In genomic region chr10:77387247-77387646, GRCh38 we compare ENCODE assay signal across 20 cellular contexts.
DNase-seq lines count a peak whose midpoint lies in the region; ATAC-seq, FAIRE-seq and TF ChIP-seq lines count a peak whose summit lies in the region.
"Had no signal": no experiment of that assay in that cellular context is flagged by ENCODE, and none has a peak within 500 bp of the region (broad histone marks: within the 10 kb centered on the region; RNA-seq: fewer than 3 reads in every experiment).

No MANE protein-coding gene starts in this region.

- no peaks in the 10 kb centered on the region for H3K36me3 ChIP-seq in astrocyte (ENCODE audit: insufficient read depth, low read length)
- no peaks in the 10 kb centered on the region for H3K36me3 ChIP-seq in hepatocyte (replicated peaks; ENCODE audit: insufficient read depth, low read depth)
- H3K36me3 ChIP-seq in heart right ventricle, result no peaks in the 10 kb centered on the region

- peak overlapping the region; percentile 45 for H3K4me3 Mint-ChIP-seq in astrocyte (ENCODE audit: unreplicated experiment)
- no peak overlapping the region for H3K4me3 Mint-ChIP-seq in stimulated activated effector memory CD8-positive, alpha-beta T cell treated with anti-CD3 and anti-CD28 coated beads, Interleukin-12 subunit alpha, Interleukin-12 subunit beta, amount 100 ng/mL, for 72 hours

- H3K9me3 ChIP-seq in astrocyte (ENCODE audit: insufficient read depth, low read depth, low read length) (no peaks in the 10 kb centered on the region), hepatocyte (ENCODE audit: low read depth) (no peaks in the 10 kb centered on the region), heart right ventricle (no peaks in the 10 kb centered on the region)
- H3K9me3 ChIP-seq: testis had no signal

- H3K4me1 ChIP-seq in astrocyte (ENCODE audit: insufficient read depth, low read length) (peaks cover 42% of the 10 kb centered on the region), hepatocyte (ENCODE audit: insufficient read depth) (peaks cover 29% of the 10 kb centered on the region), heart right ventricle (peaks cover 0 to 22% (median 12%) of the 10 kb centered on the region in 9 donors)

- peak overlapping the region; percentile 56 for H3K9ac ChIP-seq in astrocyte (ENCODE audit: low read length)

- H3K27ac Mint-ChIP-seq in astrocyte (ENCODE audit: unreplicated experiment), result peak overlapping the region; percentile 94
- H3K27ac Mint-ChIP-seq in stimulated activated effector memory CD8-positive, alpha-beta T cell treated with anti-CD3 and anti-CD28 coated beads, Interleukin-12 subunit alpha, Interleukin-12 subunit beta, amount 100 ng/mL, for 72 hours, result peak overlapping the region; percentile 16

- peak; percentile 4 for FAIRE-seq in HTR-8/SVneo (lab: Jason Lieb, UNC)
- FAIRE-seq in astrocyte (lab: Jason Lieb, UNC), result no peak

- H3K27ac ChIP-seq in astrocyte (ENCODE audit: low read depth, low read length) (peak overlapping the region; percentile 54), hepatocyte (peak overlapping the region; percentile 50), heart right ventricle (no peak overlapping the region)
- H3K27ac ChIP-seq: testis had no signal

- H3K4me2 ChIP-seq in astrocyte (ENCODE audit: low read length) (peak overlapping the region; percentile 75), hepatocyte (no peak overlapping the region)

- no peak for ATAC-seq in stimulated activated effector memory CD8-positive, alpha-beta T cell treated with anti-CD3 and anti-CD28 coated beads, Interleukin-12 subunit alpha, Interleukin-12 subunit beta, amount 100 ng/mL, for 72 hours
- no peak for ATAC-seq in heart right ventricle
- no peak for ATAC-seq in HG02884 (IDR thresholded peaks at IDR 0.05; ENCODE audit: unreplicated experiment)

- H3K79me2 ChIP-seq in astrocyte (ENCODE audit: insufficient read depth, low read length) (no peaks in the 10 kb centered on the region), hepatocyte (peaks cover 3% of the 10 kb centered on the region)

- H3K27me3 ChIP-seq in astrocyte (ENCODE audit: insufficient read depth, low read length) (no peaks in the 10 kb centered on the region), hepatocyte (no peaks in the 10 kb centered on the region), heart right ventricle (peaks cover 0 to 35% (median 5%) of the 10 kb centered on the region in 7 donors)
- H3K27me3 ChIP-seq: testis had no signal

- no peaks in the 10 kb centered on the region for H3K27me3 Mint-ChIP-seq in astrocyte (ENCODE audit: low read depth, unreplicated experiment)

- H4K20me1 ChIP-seq in astrocyte (ENCODE audit: insufficient read depth, low read length) (no peaks in the 10 kb centered on the region), hepatocyte (ENCODE audit: insufficient read depth, poor library complexity, severe bottlenecking) (no peaks in the 10 kb centered on the region)

- TF ChIP-seq CTCF in astrocyte (IDR thresholded peaks at IDR 0.05; ENCODE audit: insufficient read depth, low read depth, low read length) (no peak), hepatocyte (IDR thresholded peaks at IDR 0.05; ENCODE audit: poor library complexity) (no peak), heart right ventricle (IDR thresholded peaks at IDR 0.05) (no peak)

- H3K9me3 Mint-ChIP-seq in astrocyte (ENCODE audit: unreplicated experiment), result no peaks in the 10 kb centered on the region
- H3K9me3 Mint-ChIP-seq in stimulated activated effector memory CD8-positive, alpha-beta T cell treated with anti-CD3 and anti-CD28 coated beads, Interleukin-12 subunit alpha, Interleukin-12 subunit beta, amount 100 ng/mL, for 72 hours, result no peaks in the 10 kb centered on the region

- H3K9me2 ChIP-seq in hepatocyte (replicated peaks; ENCODE audit: insufficient read depth), result no peaks in the 10 kb centered on the region

- no peak for DNase-seq in HTR-8/SVneo (ENCODE audit: insufficient read length, low spot score)
- no peak for DNase-seq in astrocyte (ENCODE audit: low read depth)
- DNase-seq in hepatocyte (ENCODE audit: low spot score), result no peak
- no peak for DNase-seq in stimulated activated effector memory CD8-positive, alpha-beta T cell treated with anti-CD3 and anti-CD28 coated beads, Interleukin-12 subunit alpha, Interleukin-12 subunit beta, amount 100 ng/mL, for 72 hours (ENCODE audit: low spot score in 2 of 2)
- no peak for DNase-seq in NCI-H1092 treated with DMSO at 0.1 percent for 48 hours (lab: John Stamatoyannopoulos, UW)
- no peak for DNase-seq in HuH-7 (ENCODE audit: low spot score)
- DNase-seq in heart right ventricle, result no peak
- DNase-seq: activated CD4-positive, alpha-beta T cell treated with anti-CD3 and anti-CD28 coated beads for 48 hours; DMS 273 treated with DMSO at 0.1 percent for 48 hours; effector CD4-positive, alpha-beta T cell; GOT3; hippocampal formation; KG1; NCI-H1105; NCI-H69; stimulated activated CD4-positive, alpha-beta T cell treated with anti-CD3 and anti-CD28 coated beads, Interleukin-4, amount 100 ng/mL, for 4 hours; stimulated activated CD8-positive, alpha-beta memory T cell treated with anti-CD3 and anti-CD28 coated beads, Interleukin-4, amount 100 ng/mL, for 48 hours; testis had no signal

- H2AFZ ChIP-seq in astrocyte (ENCODE audit: low read depth, low read length) (no peak overlapping the region), hepatocyte (no peak overlapping the region)

- no peaks in the 10 kb centered on the region for H3K36me3 Mint-ChIP-seq in astrocyte (ENCODE audit: low read depth, unreplicated experiment)
- no peaks in the 10 kb centered on the region for H3K36me3 Mint-ChIP-seq in stimulated activated effector memory CD8-positive, alpha-beta T cell treated with anti-CD3 and anti-CD28 coated beads, Interleukin-12 subunit alpha, Interleukin-12 subunit beta, amount 100 ng/mL, for 72 hours

- H3K4me3 ChIP-seq in astrocyte (ENCODE audit: insufficient read depth, low read depth, low read length) (peak overlapping the region; percentile 4), hepatocyte (no peak overlapping the region), heart right ventricle (no peak overlapping the region)
- H3K4me3 ChIP-seq: skin epidermis, testis had no signal

- intact Hi-C loops in heart right ventricle (cut with DNase I), result loop anchor here in 1 of 10 donors (10.0 kb wide), 1 partner anchor 212 kb away; no protein-coding TSS in a partner anchor

- H3K4me1 Mint-ChIP-seq in astrocyte (ENCODE audit: low read depth, unreplicated experiment), result peaks cover 48% of the 10 kb centered on the region
- H3K4me1 Mint-ChIP-seq in stimulated activated effector memory CD8-positive, alpha-beta T cell treated with anti-CD3 and anti-CD28 coated beads, Interleukin-12 subunit alpha, Interleukin-12 subunit beta, amount 100 ng/mL, for 72 hours, result peaks cover 10% of the 10 kb centered on the region

Comparison
In these comparisons a context has a peak if more than half of its experiments do, and no peak if none do; other contexts are left out.
1. H3K27ac ChIP-seq: peak in astrocyte (single experiment) and hepatocyte (single experiment); none in heart right ventricle (0 of 10).